ENCODE assay signal across 1 cellular context in genomic region chr12:124881123-124881522, GRCh38.
TF ChIP-seq lines count a peak whose summit lies in the region.

No MANE protein-coding gene starts in this region.

TF ChIP-seq in IMR-90, 13 proteins besides CTCF, POLR2A, EP300 and RAD21:
- TF ChIP-seq BHLHE40 (IDR thresholded peaks at IDR 0.05; ENCODE audit: low read depth, low read length) = no peak
- no peak for TF ChIP-seq CHD1 (IDR thresholded peaks at IDR 0.05; ENCODE audit: low read depth, low read length)
- no peak for TF ChIP-seq CEBPB (IDR thresholded peaks at IDR 0.05; ENCODE audit: low read depth, low read length)
- no peak for TF ChIP-seq FOS (IDR thresholded peaks at IDR 0.05; ENCODE audit: low read depth, low read length)
- TF ChIP-seq SMC3 (IDR thresholded peaks at IDR 0.05; ENCODE audit: low read depth, low read length) = no peak
- TF ChIP-seq ELK1 (IDR thresholded peaks at IDR 0.05; ENCODE audit: borderline replicate concordance, low read depth, low read length) = no peak
- no peak for TF ChIP-seq MAZ (IDR thresholded peaks at IDR 0.05; ENCODE audit: borderline replicate concordance, low read depth, low read length)
- no peak for TF ChIP-seq USF2 (IDR thresholded peaks at IDR 0.05; ENCODE audit: low read depth, low read length)
- no peak for TF ChIP-seq NFE2L2 (IDR thresholded peaks at IDR 0.05; ENCODE audit: low read depth, low read length)
- no peak for TF ChIP-seq RFX5 (IDR thresholded peaks at IDR 0.05; ENCODE audit: low read depth, low read length)
- TF ChIP-seq MXI1 (IDR thresholded peaks at IDR 0.05; ENCODE audit: borderline replicate concordance, low read depth, low read length) = no peak
- no peak for TF ChIP-seq RCOR1 (IDR thresholded peaks at IDR 0.05; ENCODE audit: insufficient replicate concordance, low read length)
- no peak for TF ChIP-seq MAFK (IDR thresholded peaks at IDR 0.05; ENCODE audit: low read depth, low read length)
